24 cellular contexts compared by ENCODE assay signal in genomic region chr3:111823341-111823830, GRCh38. TPM values are rescaled to one million over a fixed set of nuclear protein-coding genes. Genes with fewer than 3 reads are reported as not detected.
DNase-seq lines count a peak whose midpoint lies in the region; ATAC-seq and TF ChIP-seq lines count a peak whose summit lies in the region.
"Had no signal": no experiment of that assay in that cellular context is flagged by ENCODE, and none has a peak within 500 bp of the region (broad histone marks: within the 10 kb centered on the region; RNA-seq: fewer than 3 reads in every experiment).

No MANE protein-coding gene starts in this region.

- peaks cover 10% of the 10 kb centered on the region; the same call in 1 of the 2 replicates for H3K9me2 ChIP-seq in GM23338 (ENCODE audit: insufficient read depth)

- intact Hi-C loops in vagina (cut with DNase I) = no loop called here

- DNase-seq in GM23338 (ENCODE audit: low spot score) = no peak
- no peak for DNase-seq in chondrocyte (ENCODE audit: low spot score)
- no peak for DNase-seq in vagina (ENCODE audit: extremely low spot score in 2 of 2)
- DNase-seq in middle frontal gyrus (ENCODE audit: extremely low spot score, low spot score) = no peak
- DNase-seq: AML-193; CD4-positive, alpha-beta T cell; DMS53; GOT3; HFFc6; MV-4-11; NCI-H1105; NCI-H1436 treated with DMSO at 0.1 percent for 48 hours; NCI-H187 treated with DMSO at 0.1 percent for 48 hours; NCI-H2107; NCI-H524 treated with DMSO at 0.1 percent for 48 hours; NCI-H774 had no signal

- H3K36me3 Mint-ChIP-seq in GM23338 (ENCODE audit: low read depth) = no peaks in the 10 kb centered on the region
- H3K36me3 Mint-ChIP-seq in chondrocyte (ENCODE audit: low read depth) = no peaks in the 10 kb centered on the region
- peaks cover 30% of the 10 kb centered on the region for H3K36me3 Mint-ChIP-seq in nephron (ENCODE audit: low read depth)

- no peak overlapping the region for H3K4me3 ChIP-seq in GM23338
- H3K4me3 ChIP-seq in subcutaneous abdominal adipose tissue (ENCODE audit: low read depth in 1 of 5, low read length in 5 of 5) = no peak overlapping the region
- no peak overlapping the region for H3K4me3 ChIP-seq in vagina
- H3K4me3 ChIP-seq: A549; BLaER1 treated with 17β-estradiol and CSF1 and Interleukin-3, amounts not matched to agents 10 nM and 100 nM; HAP-1; K562; SJSA1 had no signal

- H3K4me3 Mint-ChIP-seq in GM23338 (no peak overlapping the region), chondrocyte (ENCODE audit: unreplicated experiment) (no peak overlapping the region), nephron (no peak overlapping the region)
- H3K4me3 Mint-ChIP-seq: CD4-positive, alpha-beta T cell; HFFc6 had no signal

- TF ChIP-seq CTCF in GM23338 (conservative IDR thresholded peaks at IDR 0.05; ENCODE audit: low read depth in 2 of 2) (no peak), chondrocyte (IDR thresholded peaks at IDR 0.05) (no peak), nephron (IDR thresholded peaks at IDR 0.05; ENCODE audit: unreplicated experiment in 3 of 3) (no peak), vagina (IDR thresholded peaks at IDR 0.05) (no peak)

- no peaks in the 10 kb centered on the region for H3K27me3 ChIP-seq in GM23338 (ENCODE audit: insufficient read depth)
- no peaks in the 10 kb centered on the region for H3K27me3 ChIP-seq in subcutaneous abdominal adipose tissue (ENCODE audit: control insufficient read depth in 5 of 5, insufficient read depth in 4 of 5, low read length in 5 of 5)
- H3K27me3 ChIP-seq in vagina = no peaks in the 10 kb centered on the region
- H3K27me3 ChIP-seq: BLaER1 treated with 17β-estradiol and CSF1 and Interleukin-3, amounts not matched to agents 10 nM and 100 nM; SJSA1 had no signal

- H3K79me2 ChIP-seq in GM23338 (replicated peaks; ENCODE audit: insufficient read depth) = no peaks in the 10 kb centered on the region

- H3K9ac ChIP-seq in subcutaneous abdominal adipose tissue (ENCODE audit: low read length in 5 of 5) = no peak overlapping the region
- H3K9ac ChIP-seq: BLaER1 treated with 17β-estradiol and CSF1 and Interleukin-3, amounts not matched to agents 10 nM and 100 nM had no signal

- no peaks in the 10 kb centered on the region; the same call in 2 of the 3 replicates for H3K9me3 Mint-ChIP-seq in GM23338
- peaks cover 17% of the 10 kb centered on the region for H3K9me3 Mint-ChIP-seq in chondrocyte (ENCODE audit: low read depth)
- peaks cover 8% of the 10 kb centered on the region for H3K9me3 Mint-ChIP-seq in nephron
- H3K9me3 Mint-ChIP-seq: CD4-positive, alpha-beta T cell had no signal

- TF ChIP-seq POLR2A in vagina (IDR thresholded peaks at IDR 0.05) = no peak

- no peak overlapping the region for H3K4me2 ChIP-seq in GM23338
- H3K4me2 ChIP-seq: A549 had no signal

- peaks cover 0 to 6% (median 0%) of the 10 kb centered on the region in 5 donors for H3K9me3 ChIP-seq in subcutaneous abdominal adipose tissue (ENCODE audit: control insufficient read depth in 5 of 5, low read length in 5 of 5)
- no peaks in the 10 kb centered on the region for H3K9me3 ChIP-seq in vagina

- ATAC-seq in GM23338 (no peak), HG03159 (IDR thresholded peaks at IDR 0.05; ENCODE audit: unreplicated experiment) (no peak)
- ATAC-seq: A549, K562 had no signal

- H3F3A ChIP-seq in GM23338 (replicated peaks; ENCODE audit: low read depth) = no peaks in the 10 kb centered on the region

- H3K27me3 Mint-ChIP-seq in GM23338 (ENCODE audit: insufficient read depth, low read depth, poor library complexity) (peaks cover 8% of the 10 kb centered on the region), chondrocyte (ENCODE audit: low read depth) (no peaks in the 10 kb centered on the region), nephron (ENCODE audit: low read depth) (no peaks in the 10 kb centered on the region)
- H3K27me3 Mint-ChIP-seq: CD4-positive, alpha-beta T cell had no signal

- no peaks in the 10 kb centered on the region for H4K20me1 ChIP-seq in GM23338 (replicated peaks; ENCODE audit: insufficient read depth)
- H4K20me1 ChIP-seq: BLaER1 treated with 17β-estradiol and CSF1 and Interleukin-3, amounts not matched to agents 10 nM and 100 nM had no signal

- H3K4me1 ChIP-seq in GM23338 (ENCODE audit: insufficient read depth) = no peaks in the 10 kb centered on the region
- H3K4me1 ChIP-seq in subcutaneous abdominal adipose tissue (ENCODE audit: control insufficient read depth in 5 of 5, insufficient read depth in 5 of 5, low read length in 5 of 5) = peaks cover 3 to 18% (median 10%) of the 10 kb centered on the region in 5 donors
- H3K4me1 ChIP-seq in vagina = no peaks in the 10 kb centered on the region
- H3K4me1 ChIP-seq: A549, HAP-1, SJSA1 had no signal

- no peaks in the 10 kb centered on the region for H3K36me3 ChIP-seq in GM23338 (ENCODE audit: insufficient read depth)
- no peaks in the 10 kb centered on the region for H3K36me3 ChIP-seq in subcutaneous abdominal adipose tissue (ENCODE audit: control insufficient read depth in 5 of 5, insufficient read depth in 5 of 5, low read length in 5 of 5)
- H3K36me3 ChIP-seq in vagina = no peaks in the 10 kb centered on the region
- H3K36me3 ChIP-seq: BLaER1 treated with 17β-estradiol and CSF1 and Interleukin-3, amounts not matched to agents 10 nM and 100 nM; HAP-1; SJSA1 had no signal

- H3K4me1 Mint-ChIP-seq in GM23338 (no peaks in the 10 kb centered on the region), chondrocyte (ENCODE audit: low read depth) (peaks cover 36% of the 10 kb centered on the region), nephron (peaks cover 14% of the 10 kb centered on the region)

- H3K27ac Mint-ChIP-seq in GM23338 (no peak overlapping the region), chondrocyte (ENCODE audit: unreplicated experiment) (peak overlapping the region; percentile 78), nephron (peak overlapping the region; percentile 23 to 51 (median 39))
- H3K27ac Mint-ChIP-seq: CD4-positive, alpha-beta T cell; HFFc6 had no signal

- H3K27ac ChIP-seq in GM23338 (ENCODE audit: low read depth) (no peak overlapping the region), subcutaneous abdominal adipose tissue (ENCODE audit: low read depth, low read length) (peak overlapping the region; percentile 35), vagina (no peak overlapping the region)
- H3K27ac ChIP-seq: A549; BLaER1 treated with 17β-estradiol and CSF1 and Interleukin-3, amounts not matched to agents 10 nM and 100 nM; SJSA1 had no signal

- H2AFZ ChIP-seq in GM23338 = peak overlapping the region; percentile 69; the same call in 1 of the 2 replicates

TF ChIP-seq in GM23338, 12 proteins besides CTCF, POLR2A, EP300 and RAD21 (continues in another document):
- no peak for TF ChIP-seq EZH2 (IDR thresholded peaks at IDR 0.05; ENCODE audit: low read depth, unreplicated experiment)
- no peak for TF ChIP-seq POLR2AphosphoS5 (IDR thresholded peaks at IDR 0.05; ENCODE audit: low read depth)
- TF ChIP-seq ZNF331 (CRISPR knock-in tag; IDR thresholded peaks at IDR 0.05; ENCODE audit: low read depth) = no peak
- TF ChIP-seq ZNF114 (CRISPR knock-in tag; IDR thresholded peaks at IDR 0.05) = no peak
- TF ChIP-seq ETS1 (IDR thresholded peaks at IDR 0.05) = no peak
- no peak for TF ChIP-seq EZH2phosphoT487 (IDR thresholded peaks at IDR 0.05; ENCODE audit: unreplicated experiment)
- TF ChIP-seq JUNB (IDR thresholded peaks at IDR 0.05; ENCODE audit: unreplicated experiment) = no peak
- no peak for TF ChIP-seq NANOG (IDR thresholded peaks at IDR 0.05; ENCODE audit: borderline replicate concordance)
- no peak for TF ChIP-seq STAT1 (IDR thresholded peaks at IDR 0.05; ENCODE audit: unreplicated experiment)
- TF ChIP-seq, protein P1, sequence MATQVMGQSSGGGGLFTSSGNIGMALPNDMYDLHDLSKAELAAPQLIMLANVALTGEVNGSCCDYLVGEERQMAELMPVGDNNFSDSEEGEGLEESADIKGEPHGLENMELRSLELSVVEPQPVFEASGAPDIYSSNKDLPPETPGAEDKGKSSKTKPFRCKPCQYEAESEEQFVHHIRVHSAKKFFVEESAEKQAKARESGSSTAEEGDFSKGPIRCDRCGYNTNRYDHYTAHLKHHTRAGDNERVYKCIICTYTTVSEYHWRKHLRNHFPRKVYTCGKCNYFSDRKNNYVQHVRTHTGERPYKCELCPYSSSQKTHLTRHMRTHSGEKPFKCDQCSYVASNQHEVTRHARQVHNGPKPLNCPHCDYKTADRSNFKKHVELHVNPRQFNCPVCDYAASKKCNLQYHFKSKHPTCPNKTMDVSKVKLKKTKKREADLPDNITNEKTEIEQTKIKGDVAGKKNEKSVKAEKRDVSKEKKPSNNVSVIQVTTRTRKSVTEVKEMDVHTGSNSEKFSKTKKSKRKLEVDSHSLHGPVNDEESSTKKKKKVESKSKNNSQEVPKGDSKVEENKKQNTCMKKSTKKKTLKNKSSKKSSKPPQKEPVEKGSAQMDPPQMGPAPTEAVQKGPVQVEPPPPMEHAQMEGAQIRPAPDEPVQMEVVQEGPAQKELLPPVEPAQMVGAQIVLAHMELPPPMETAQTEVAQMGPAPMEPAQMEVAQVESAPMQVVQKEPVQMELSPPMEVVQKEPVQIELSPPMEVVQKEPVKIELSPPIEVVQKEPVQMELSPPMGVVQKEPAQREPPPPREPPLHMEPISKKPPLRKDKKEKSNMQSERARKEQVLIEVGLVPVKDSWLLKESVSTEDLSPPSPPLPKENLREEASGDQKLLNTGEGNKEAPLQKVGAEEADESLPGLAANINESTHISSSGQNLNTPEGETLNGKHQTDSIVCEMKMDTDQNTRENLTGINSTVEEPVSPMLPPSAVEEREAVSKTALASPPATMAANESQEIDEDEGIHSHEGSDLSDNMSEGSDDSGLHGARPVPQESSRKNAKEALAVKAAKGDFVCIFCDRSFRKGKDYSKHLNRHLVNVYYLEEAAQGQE (IDR thresholded peaks at IDR 0.05; ENCODE audit: unreplicated experiment) = no peak
- no peak for TF ChIP-seq CREB1 (CRISPR knock-in tag; IDR thresholded peaks at IDR 0.05; ENCODE audit: low read depth)

RNA-seq across cellular contexts. Expression of gene PHLDB2, which starts 35.7 kb away (rescaled TPM):
- 33.7 and 35.3 TPM in 2 replicates for total RNA-seq in GM23338 (2014; rRNA removed; shearing (Covaris generic))
- polyA plus RNA-seq in GM23338 (2016; fragmentation: Nextera tagmentation; extraction: Ambion mirVana) = 17.5 and 19.5 TPM in 2 replicates
- 70.3 to 138 TPM (median 133 TPM) in 3 replicates for total RNA-seq in chondrocyte
- total RNA-seq in vagina = 66.8 TPM
- polyA plus RNA-seq: K562 had no signal
